10 cellular contexts compared by ENCODE assay signal in the genomic region with DNA sequence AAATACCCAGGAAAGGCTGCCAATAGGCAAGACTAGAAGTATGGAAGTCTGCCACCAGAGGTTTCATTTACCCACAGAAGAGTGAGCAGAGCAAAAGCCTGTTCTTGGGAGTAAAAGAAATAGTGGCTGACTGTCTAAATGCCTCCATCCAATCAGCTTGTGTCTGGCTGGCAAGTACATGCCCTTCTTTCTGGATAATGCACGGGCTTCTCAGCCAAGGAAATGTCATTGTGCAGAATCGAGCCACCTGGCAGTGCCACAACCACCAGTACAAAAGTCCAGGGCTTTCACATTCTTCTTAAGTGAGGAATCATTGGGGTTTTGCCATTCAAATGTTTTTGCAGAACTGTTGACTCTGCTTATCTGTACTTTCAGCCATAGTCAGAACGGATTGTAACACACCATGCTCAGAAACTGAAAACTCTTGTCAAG. TPM values are rescaled to one million over a fixed set of nuclear protein-coding genes. Genes with fewer than 3 reads are reported as not detected.
DNase-seq lines count a peak whose midpoint lies in the region; ATAC-seq, FAIRE-seq and TF ChIP-seq lines count a peak whose summit lies in the region.
"Had no signal": no experiment of that assay in that cellular context is flagged by ENCODE, and none has a peak within 500 bp of the region (broad histone marks: within the 10 kb centered on the region; RNA-seq: fewer than 3 reads in every experiment).

No MANE protein-coding gene starts in this region.

- ATAC-seq in right cardiac atrium (peak; percentile 95), HG02763 (IDR thresholded peaks at IDR 0.05; ENCODE audit: unreplicated experiment) (no peak)
- ATAC-seq: activated CD8-positive, alpha-beta T cell treated with anti-CD3 and anti-CD28 coated beads, Interleukin-2, amount 10 ng/mL, durations not matched to agents 7 days and 5 days had no signal

- WGBS in right cardiac atrium = 11% methylated on average over 3 of the region's 3 CpGs
- WGBS in small intestine, 3 donors = 6 to 27% (median 7%) methylated on average over 3 of the region's 3 CpGs

- H2AFZ ChIP-seq in OCI-LY7 (ENCODE audit: low read length) = no peak overlapping the region

- H3K36me3 ChIP-seq in small intestine (ENCODE audit: control insufficient read depth in 2 of 2, insufficient read depth in 2 of 2, low read length in 2 of 2) (no peaks in the 10 kb centered on the region), OCI-LY7 (ENCODE audit: insufficient read depth, low read length) (no peaks in the 10 kb centered on the region)

- H3K27me3 ChIP-seq in right cardiac atrium (ENCODE audit: control insufficient read depth, insufficient read depth) (no peaks in the 10 kb centered on the region), small intestine (ENCODE audit: control insufficient read depth in 2 of 2, insufficient read depth in 2 of 2, low read length in 2 of 2) (peaks cover 0 to 4% of the 10 kb centered on the region in 2 donors)

- intact Hi-C loops in right cardiac atrium (cut with DNase I) (no loop called here), OCI-LY7 (cut with micrococcal nuclease; ENCODE audit: unreplicated experiment) (no loop called here)

- FAIRE-seq in H54 (lab: Jason Lieb, UNC) = peak; percentile 45
- no peak for FAIRE-seq in small intestine (lab: Jason Lieb, UNC)

- no peaks in the 10 kb centered on the region for H4K20me1 ChIP-seq in OCI-LY7 (ENCODE audit: insufficient read depth, low read length)

- H3K4me1 ChIP-seq in right cardiac atrium (ENCODE audit: control insufficient read depth, insufficient read depth, low read length) = no peaks in the 10 kb centered on the region
- H3K4me1 ChIP-seq in small intestine (ENCODE audit: control insufficient read depth in 2 of 2, insufficient read depth in 1 of 2, low read depth in 1 of 2, low read length in 1 of 2) = no peaks in the 10 kb centered on the region
- H3K4me1 ChIP-seq in OCI-LY7 (ENCODE audit: insufficient read depth, low read length, poor library complexity, severe bottlenecking) = peaks cover 7% of the 10 kb centered on the region

- TF ChIP-seq CTCF in OCI-LY7 (conservative IDR thresholded peaks at IDR 0.05; ENCODE audit: low read length) = no peak

- H3K4me2 ChIP-seq in OCI-LY7 (ENCODE audit: low read length) = no peak overlapping the region

- BruUV-seq in OCI-LY7 (replicated peaks; lab: Mats Ljungman, UMichigan) = no TSS peak

- POLR2A ChIA-PET in OCI-LY7 (lab: Charles Lee) = no interaction called here

- H3K79me2 ChIP-seq in OCI-LY7 (ENCODE audit: insufficient read depth, low read depth, low read length) = no peaks in the 10 kb centered on the region

- no peaks in the 10 kb centered on the region for H3K9me3 ChIP-seq in right cardiac atrium (ENCODE audit: control insufficient read depth, low read length)
- no peaks in the 10 kb centered on the region for H3K9me3 ChIP-seq in small intestine (ENCODE audit: control insufficient read depth, low read depth)
- peaks cover 11% of the 10 kb centered on the region for H3K9me3 ChIP-seq in OCI-LY7 (ENCODE audit: low read length)

- H3K4me3 ChIP-seq in right cardiac atrium (ENCODE audit: low read length) (no peak overlapping the region), small intestine (ENCODE audit: low read depth in 1 of 2, low read length in 2 of 2) (no peak overlapping the region), OCI-LY7 (ENCODE audit: low read depth, low read length, poor library complexity, severe bottlenecking) (no peak overlapping the region)

- DNase-seq in H54 (ENCODE audit: insufficient read length, low spot score) (no peak), astrocyte of the hippocampus (ENCODE audit: low read depth, low spot score) (peak; percentile 96), right cardiac atrium (peak; percentile 64 to 86 (median 82)), small intestine (peak; percentile 69), OCI-LY7 (ENCODE audit: low spot score) (no peak), NCI-H345 treated with DMSO at 0.1 percent for 48 hours (lab: John Stamatoyannopoulos, UW; ENCODE audit: unreplicated experiment) (no peak)
- no peak for DNase-seq in stimulated activated CD4-positive, alpha-beta T cell treated with anti-CD3 and anti-CD28 coated beads, Interleukin-2, amount 100 ng/mL, for 24 hours
- DNase-seq: activated CD8-positive, alpha-beta T cell treated with anti-CD3 and anti-CD28 coated beads, Interleukin-2, amount 10 ng/mL, durations not matched to agents 7 days and 5 days; dermis blood vessel endothelial cell had no signal

- no peaks in the 10 kb centered on the region for H3K9me2 ChIP-seq in OCI-LY7 (ENCODE audit: insufficient read depth, low read length)

- H3K27ac ChIP-seq in right cardiac atrium (ENCODE audit: low read length) = peak overlapping the region; percentile 85
- H3K27ac ChIP-seq in small intestine (ENCODE audit: low read depth in 1 of 2, low read length in 1 of 2) = no peak overlapping the region
- no peak overlapping the region for H3K27ac ChIP-seq in OCI-LY7 (ENCODE audit: low read depth, low read length, poor library complexity, severe bottlenecking)

- CTCF ChIA-PET in OCI-LY7 (lab: Charles Lee; ENCODE audit: unreplicated experiment) = no interaction called here

- no peak for TF ChIP-seq POLR2A in H54 (IDR thresholded peaks at IDR 0.05; ENCODE audit: low read depth, low read length)

RNA-seq across cellular contexts. Expression of a gene that starts 10.1 kb away (rescaled TPM):
- total RNA-seq in right cardiac atrium (10 to 100 TPM in 2 of 4 donors, 1 to 10 TPM in 2; 9.2 to 14.4 (median 10.6) TPM), OCI-LY7 (2022) (20.8 and 21.6 TPM in 2 replicates)
- polyA plus RNA-seq in right cardiac atrium (2.3 TPM), small intestine (1 to 10 TPM in 1 of 3 donors, under 1 TPM in 2; 0.67 to 2.1 (median 0.81) TPM)
- 7.3 TPM in 2 replicates for total RNA-seq in OCI-LY7 (2014; rRNA removed; shearing (Covaris generic))

Comparison
In these comparisons a context has a peak if more than half of its experiments do, and no peak if none do; other contexts are left out.
1. DNase-seq: peak in astrocyte of the hippocampus (single experiment), right cardiac atrium (3 of 3) and small intestine (single experiment); none in H54 (single experiment), OCI-LY7 (single experiment), NCI-H345 treated with DMSO at 0.1 percent for 48 hours (single experiment) and stimulated activated CD4-positive, alpha-beta T cell treated with anti-CD3 and anti-CD28 coated beads, Interleukin-2, amount 100 ng/mL, for 24 hours (0 of 2).